In the genomic region with DNA sequence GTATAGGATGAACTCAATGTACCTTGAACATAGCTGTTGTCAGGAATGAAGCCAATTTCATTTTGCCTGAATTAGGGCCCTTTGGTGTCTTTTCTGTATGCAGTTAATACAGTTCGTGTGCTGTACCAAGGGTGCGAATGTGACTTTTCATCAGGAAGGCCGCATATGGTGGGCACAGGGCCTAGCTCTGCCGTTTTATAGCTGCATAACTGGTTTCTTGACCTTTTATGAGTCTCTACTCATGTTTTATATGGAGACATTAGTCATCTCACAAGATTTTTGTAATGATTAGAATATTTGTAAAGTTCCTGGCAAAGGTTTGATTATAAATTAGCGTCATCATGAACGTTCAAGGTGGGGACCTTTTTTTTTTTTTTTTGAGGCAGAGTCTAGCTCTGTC, we compare ENCODE assay signal across 30 cellular contexts.
DNase-seq lines count a peak whose midpoint lies in the region; ATAC-seq lines count a peak whose summit lies in the region.
"Had no signal": no experiment of that assay in that cellular context is flagged by ENCODE, and none has a peak within 500 bp of the region (broad histone marks: within the 10 kb centered on the region; RNA-seq: fewer than 3 reads in every experiment).

No MANE protein-coding gene starts in this region.

- H3K27ac ChIP-seq in CD4-positive, CD25-positive, alpha-beta regulatory T cell (ENCODE audit: insufficient read depth, low read length, poor library complexity, severe bottlenecking), result no peak overlapping the region
- H3K27ac ChIP-seq: 22Rv1, cardiac muscle cell, psoas muscle, WERI-Rb-1 had no signal

- no peaks in the 10 kb centered on the region for H3K27me3 Mint-ChIP-seq in CD4-positive, CD25-positive, alpha-beta regulatory T cell
- no peaks in the 10 kb centered on the region for H3K27me3 Mint-ChIP-seq in T-cell
- no peaks in the 10 kb centered on the region for H3K27me3 Mint-ChIP-seq in naive thymus-derived CD8-positive, alpha-beta T cell
- H3K27me3 Mint-ChIP-seq: effector memory CD8-positive, alpha-beta T cell had no signal

- no peaks in the 10 kb centered on the region for H3K36me3 ChIP-seq in CD4-positive, CD25-positive, alpha-beta regulatory T cell (ENCODE audit: control insufficient read depth, insufficient read depth, low read length)
- H3K36me3 ChIP-seq: cardiac muscle cell, tibial nerve, WERI-Rb-1 had no signal

- H3K9me3 Mint-ChIP-seq in CD4-positive, CD25-positive, alpha-beta regulatory T cell, result peaks cover 0 to 3% (median 0%) of the 10 kb centered on the region in 7 donors
- no peaks in the 10 kb centered on the region for H3K9me3 Mint-ChIP-seq in T-cell
- no peaks in the 10 kb centered on the region for H3K9me3 Mint-ChIP-seq in naive thymus-derived CD8-positive, alpha-beta T cell
- H3K9me3 Mint-ChIP-seq: effector memory CD8-positive, alpha-beta T cell; IgD-negative memory B cell had no signal

- peaks cover 39% of the 10 kb centered on the region for H3K4me1 ChIP-seq in CD4-positive, CD25-positive, alpha-beta regulatory T cell (ENCODE audit: control insufficient read depth, insufficient read depth, low read length, poor library complexity, severe bottlenecking)
- H3K4me1 ChIP-seq: psoas muscle had no signal

- CTCF ChIA-PET in T-cell (lab: Charles Lee), result no interaction called here

- peak overlapping the region in 3 of 4 donors; percentile 6 to 39 (median 7) for H3K4me3 Mint-ChIP-seq in CD4-positive, CD25-positive, alpha-beta regulatory T cell
- peak overlapping the region; percentile 26 to 72 (median 43) for H3K4me3 Mint-ChIP-seq in T-cell
- peak overlapping the region in 8 of 10 donors; percentile 18 to 67 (median 41) for H3K4me3 Mint-ChIP-seq in naive thymus-derived CD8-positive, alpha-beta T cell
- H3K4me3 Mint-ChIP-seq: HFFc6 had no signal

- H3K9me3 ChIP-seq in CD4-positive, CD25-positive, alpha-beta regulatory T cell (ENCODE audit: control insufficient read depth in 2 of 2, low read length in 2 of 2), result no peaks in the 10 kb centered on the region
- H3K9me3 ChIP-seq: psoas muscle, tibial nerve had no signal

- DNase-seq in activated CD4-positive, CD25-positive, alpha-beta regulatory T cell (lab: John Stamatoyannopoulos, UW), result no peak
- no peak for DNase-seq in CD4-positive, CD25-positive, alpha-beta regulatory T cell
- DNase-seq in T-cell (no peak), NCI-H2196 (lab: John Stamatoyannopoulos, UW; ENCODE audit: unreplicated experiment) (no peak), NCI-H526 (lab: John Stamatoyannopoulos, UW) (no peak)
- DNase-seq in naive thymus-derived CD8-positive, alpha-beta T cell, result no peak
- DNase-seq: activated effector memory CD4-positive, alpha-beta T cell treated with anti-CD3 and anti-CD28 coated beads, Interleukin-2, amount 50 U/mL, for 16 hours; cortex of kidney; DMS 273 treated with DMSO at 0.1 percent for 48 hours; HFFc6; kidney; left ventricle myocardium superior; NCI-H1048; NCI-H1694; NCI-H446 treated with DMSO at 0.1 percent for 48 hours; NCI-H82; nucleus accumbens; psoas muscle; stimulated activated CD4-positive, alpha-beta T cell treated with anti-CD3 and anti-CD28 coated beads, Interleukin-2, amount 100 ng/mL, for 48 hours; SW 1271; T-helper 9 cell; WERI-Rb-1 had no signal

- POLR2A ChIA-PET in T-cell (lab: Charles Lee), result no interaction called here
- POLR2A ChIA-PET in naive thymus-derived CD8-positive, alpha-beta T cell (lab: Charles Lee), result no interaction called here

- peaks cover 21 to 50% (median 38%) of the 10 kb centered on the region in 4 donors for H3K4me1 Mint-ChIP-seq in CD4-positive, CD25-positive, alpha-beta regulatory T cell
- peaks cover 47 to 57% (median 56%) of the 10 kb centered on the region in 3 donors for H3K4me1 Mint-ChIP-seq in T-cell
- peaks cover 20 to 58% (median 48%) of the 10 kb centered on the region in 4 donors for H3K4me1 Mint-ChIP-seq in naive thymus-derived CD8-positive, alpha-beta T cell

- H3K36me3 Mint-ChIP-seq in CD4-positive, CD25-positive, alpha-beta regulatory T cell, result no peaks in the 10 kb centered on the region
- no peaks in the 10 kb centered on the region for H3K36me3 Mint-ChIP-seq in T-cell
- no peaks in the 10 kb centered on the region for H3K36me3 Mint-ChIP-seq in naive thymus-derived CD8-positive, alpha-beta T cell
- H3K36me3 Mint-ChIP-seq: IgD-negative memory B cell had no signal

- peak; percentile 15 to 17 for ATAC-seq in activated CD4-positive, CD25-positive, alpha-beta regulatory T cell treated with anti-CD3 and anti-CD28 coated beads, Interleukin-2, amount 50 U/mL, for 24 hours
- ATAC-seq in CD4-positive, CD25-positive, alpha-beta regulatory T cell (ENCODE audit: low read depth in 2 of 2), result no peak
- ATAC-seq in T-cell (replicated peaks in 1 of 4) (no peak), GM18511 (IDR thresholded peaks at IDR 0.05; ENCODE audit: unreplicated experiment) (no peak)
- ATAC-seq in naive thymus-derived CD8-positive, alpha-beta T cell, result no peak

- H3K27me3 ChIP-seq in CD4-positive, CD25-positive, alpha-beta regulatory T cell (ENCODE audit: control insufficient read depth, insufficient read depth, low read length), result no peaks in the 10 kb centered on the region
- H3K27me3 ChIP-seq: cardiac muscle cell, tibial nerve had no signal

- no peak overlapping the region for H3K4me3 ChIP-seq in CD4-positive, CD25-positive, alpha-beta regulatory T cell (ENCODE audit: low read depth, low read length)
- H3K4me3 ChIP-seq: cardiac muscle cell, GM12878, psoas muscle had no signal

- H3K27ac Mint-ChIP-seq in CD4-positive, CD25-positive, alpha-beta regulatory T cell, result peak overlapping the region; percentile 49 to 86 (median 72)
- peak overlapping the region in 1 of 2 donors; percentile 44 for H3K27ac Mint-ChIP-seq in T-cell
- peak overlapping the region in 2 of 10 donors; percentile 19 to 32 for H3K27ac Mint-ChIP-seq in naive thymus-derived CD8-positive, alpha-beta T cell
- H3K27ac Mint-ChIP-seq: HFFc6 had no signal

Comparison
In these comparisons a context has a peak if more than half of its experiments do, and no peak if none do; other contexts are left out.
1. ATAC-seq: peak in activated CD4-positive, CD25-positive, alpha-beta regulatory T cell treated with anti-CD3 and anti-CD28 coated beads, Interleukin-2, amount 50 U/mL, for 24 hours (2 of 2); none in CD4-positive, CD25-positive, alpha-beta regulatory T cell (0 of 2), T-cell (0 of 4), naive thymus-derived CD8-positive, alpha-beta T cell (0 of 2) and GM18511 (single experiment).
2. Peak in every context shown above with its lines, with median percentiles within 50 percentile points of each other: H3K4me3 Mint-ChIP-seq.